ENCODE assay signal across 10 cellular contexts in genomic region chr20:32737371-32738223, GRCh38. TPM values are rescaled to one million over a fixed set of nuclear protein-coding genes. Genes with fewer than 3 reads are reported as not detected.
DNase-seq lines count a peak whose midpoint lies in the region; ATAC-seq and TF ChIP-seq lines count a peak whose summit lies in the region.
"Had no signal": no experiment of that assay in that cellular context is flagged by ENCODE, and none has a peak within 500 bp of the region (broad histone marks: within the 10 kb centered on the region; RNA-seq: fewer than 3 reads in every experiment).

No MANE protein-coding gene starts in this region.

- H3K27me3 Mint-ChIP-seq in activated naive CD8-positive, alpha-beta T cell treated with anti-CD3 and anti-CD28 coated beads for 36 hours = no peaks in the 10 kb centered on the region

- peak overlapping the region; percentile 83 for H3K27ac Mint-ChIP-seq in activated naive CD8-positive, alpha-beta T cell treated with anti-CD3 and anti-CD28 coated beads for 36 hours

- peaks cover 9% of the 10 kb centered on the region for H3K36me3 Mint-ChIP-seq in activated naive CD8-positive, alpha-beta T cell treated with anti-CD3 and anti-CD28 coated beads for 36 hours

- H3K4me1 Mint-ChIP-seq in activated naive CD8-positive, alpha-beta T cell treated with anti-CD3 and anti-CD28 coated beads for 36 hours = peaks cover 38% of the 10 kb centered on the region

- ATAC-seq in GM19455 (IDR thresholded peaks at IDR 0.05; ENCODE audit: unreplicated experiment) (no peak), HG02973 (IDR thresholded peaks at IDR 0.05; ENCODE audit: unreplicated experiment) (no peak)

- no peaks in the 10 kb centered on the region for H3K9me3 ChIP-seq in Peyer's patch

- H3K36me3 ChIP-seq in Peyer's patch = no peaks in the 10 kb centered on the region

- peaks cover 0 to 4% (median 0%) of the 10 kb centered on the region in 4 donors for H3K4me1 ChIP-seq in Peyer's patch

- no peaks in the 10 kb centered on the region for H3K27me3 ChIP-seq in Peyer's patch

- peak overlapping the region in 3 of 4 donors; percentile 18 to 57 (median 40) for H3K27ac ChIP-seq in Peyer's patch
- H3K27ac ChIP-seq in caudate nucleus (ENCODE audit: low read depth, low read length) = no peak overlapping the region

- TF ChIP-seq POLR2A in Peyer's patch (IDR thresholded peaks at IDR 0.05) = no peak

- no peak overlapping the region for H3K4me3 Mint-ChIP-seq in activated naive CD8-positive, alpha-beta T cell treated with anti-CD3 and anti-CD28 coated beads for 36 hours

- TF ChIP-seq CTCF in AG09309 (IDR thresholded peaks at IDR 0.05; ENCODE audit: control insufficient read depth, insufficient read depth, low read depth, low read length, missing control alignments) (no peak), Peyer's patch (IDR thresholded peaks at IDR 0.05) (no peak)

- no peak overlapping the region for H3K4me3 ChIP-seq in AG09309 (ENCODE audit: control insufficient read depth, low read depth, low read length)
- no peak overlapping the region for H3K4me3 ChIP-seq in Peyer's patch

- no peaks in the 10 kb centered on the region for H3K9me3 Mint-ChIP-seq in activated naive CD8-positive, alpha-beta T cell treated with anti-CD3 and anti-CD28 coated beads for 36 hours

- DNase-seq in AG09309 (ENCODE audit: low read depth) = peak; percentile 57
- no peak for DNase-seq in Peyer's patch
- DNase-seq in activated naive CD8-positive, alpha-beta T cell treated with anti-CD3 and anti-CD28 coated beads for 36 hours = peak; percentile 32
- DNase-seq in lung microvascular endothelial cell (ENCODE audit: low read depth in 2 of 2) = peak; percentile 10 to 77
- no peak for DNase-seq in caudate nucleus (lab: John Stamatoyannopoulos, UW)
- DNase-seq in NCI-H2171 treated with DMSO at 0.1 percent for 48 hours (lab: John Stamatoyannopoulos, UW) = no peak
- DNase-seq: GDM1, NCI-H1105 treated with DMSO at 0.1 percent for 48 hours had no signal

RNA-seq across cellular contexts. Expression of gene COMMD7, which starts 5.7 kb away (rescaled TPM):
- 10 to 100 TPM in 2 of 4 donors, 1 to 10 TPM in 2; 7.9 to 16.3 (median 10.5) TPM for total RNA-seq in Peyer's patch
- total RNA-seq in activated naive CD8-positive, alpha-beta T cell treated with anti-CD3 and anti-CD28 coated beads for 36 hours = 10 to 100 TPM; 31.2 to 31.5 TPM
- total RNA-seq in lung microvascular endothelial cell = 21.0 and 27.5 TPM in 2 replicates

RNA-seq across cellular contexts. Expression of gene DNMT3B, which starts 24.6 kb away (rescaled TPM):
- total RNA-seq in Peyer's patch (1 to 10 TPM in 1 of 4 donors, under 1 TPM in 3; 0.67 to 4.1 (median 0.86) TPM), lung microvascular endothelial cell (0.60 and 1.3 TPM in 2 replicates)
- total RNA-seq in activated naive CD8-positive, alpha-beta T cell treated with anti-CD3 and anti-CD28 coated beads for 36 hours = 1 to 10 TPM; 2.6 TPM

Comparison
In these comparisons a context has a peak if more than half of its experiments do, and no peak if none do; other contexts are left out.
1. DNase-seq: peak in AG09309 (single experiment), activated naive CD8-positive, alpha-beta T cell treated with anti-CD3 and anti-CD28 coated beads for 36 hours (single experiment) and lung microvascular endothelial cell (2 of 2); none in Peyer's patch (0 of 3), caudate nucleus (0 of 61) and NCI-H2171 treated with DMSO at 0.1 percent for 48 hours (single experiment).